ENCODE assay signal across 15 cellular contexts in genomic region chr6:72721346-72721745, GRCh38.
DNase-seq lines count a peak whose midpoint lies in the region; ATAC-seq and TF ChIP-seq lines count a peak whose summit lies in the region.
"Had no signal": no experiment of that assay in that cellular context is flagged by ENCODE, and none has a peak within 500 bp of the region (broad histone marks: within the 10 kb centered on the region; RNA-seq: fewer than 3 reads in every experiment).

No MANE protein-coding gene starts in this region.

- TF ChIP-seq CTCF in DOHH2 (IDR thresholded peaks at IDR 0.05; ENCODE audit: low read depth, low read length, poor library complexity, severe bottlenecking) (no peak), SU-DHL-6 (IDR thresholded peaks at IDR 0.05; ENCODE audit: insufficient read depth, low read length, poor library complexity, severe bottlenecking) (no peak), lower lobe of right lung (IDR thresholded peaks at IDR 0.05) (no peak)
- TF ChIP-seq CTCF in CD4-positive, alpha-beta T cell (IDR thresholded peaks at IDR 0.05), result no peak

- H3K4me2 ChIP-seq in DOHH2 (ENCODE audit: low read length), result peak overlapping the region; percentile 4; the same call in 1 of the 2 replicates
- no peak overlapping the region for H3K4me2 ChIP-seq in SU-DHL-6 (ENCODE audit: low read depth, low read length, poor library complexity, severe bottlenecking)

- H3K4me1 Mint-ChIP-seq in memory B cell, result peaks cover 15% of the 10 kb centered on the region
- H3K4me1 Mint-ChIP-seq in CD4-positive, alpha-beta T cell (ENCODE audit: low read depth), result no peaks in the 10 kb centered on the region

- H3K4me1 ChIP-seq in DOHH2 (ENCODE audit: control insufficient read depth, low read length), result peaks cover 64% of the 10 kb centered on the region
- H3K4me1 ChIP-seq in lower lobe of right lung, result no peaks in the 10 kb centered on the region
- H3K4me1 ChIP-seq: BE2C, Caco-2, HAP-1 had no signal

- no peaks in the 10 kb centered on the region for H3K9me3 Mint-ChIP-seq in memory B cell
- no peaks in the 10 kb centered on the region for H3K9me3 Mint-ChIP-seq in CD4-positive, alpha-beta T cell
- H3K9me3 Mint-ChIP-seq: CD4-positive, CD25-positive, alpha-beta regulatory T cell had no signal

- H3K27ac ChIP-seq in DOHH2 (ENCODE audit: low read depth, low read length) (peak overlapping the region; percentile 8), SU-DHL-6 (ENCODE audit: low read depth, low read length) (peak overlapping the region; percentile 13; the same call in 1 of the 2 replicates), lower lobe of right lung (no peak overlapping the region)
- no peak overlapping the region for H3K27ac ChIP-seq in CD4-positive, alpha-beta T cell (ENCODE audit: low read depth, low read length)
- H3K27ac ChIP-seq: GM23248 had no signal

- H3K4me3 ChIP-seq in DOHH2 (ENCODE audit: low read length) (no peak overlapping the region), SU-DHL-6 (ENCODE audit: insufficient read depth, low read length, poor library complexity, severe bottlenecking) (no peak overlapping the region), lower lobe of right lung (no peak overlapping the region)
- H3K4me3 ChIP-seq: GM23248, HAP-1, K562 had no signal

- H4K20me1 ChIP-seq in DOHH2 (ENCODE audit: control insufficient read depth, insufficient read depth, low read depth, low read length) (peaks cover 5% of the 10 kb centered on the region; the same call in 1 of the 2 replicates), SU-DHL-6 (ENCODE audit: low read depth, low read length) (no peaks in the 10 kb centered on the region)

- H3K36me3 Mint-ChIP-seq in memory B cell, result no peaks in the 10 kb centered on the region
- H3K36me3 Mint-ChIP-seq in CD4-positive, alpha-beta T cell (ENCODE audit: low read depth), result no peaks in the 10 kb centered on the region
- H3K36me3 Mint-ChIP-seq: CD4-positive, CD25-positive, alpha-beta regulatory T cell had no signal

- POLR2A ChIA-PET in CD4-positive, alpha-beta T cell (lab: Charles Lee), result no interaction called here

- H3K9me2 ChIP-seq in DOHH2 (replicated peaks; ENCODE audit: control insufficient read depth, low read length) (no peaks in the 10 kb centered on the region), SU-DHL-6 (replicated peaks; ENCODE audit: insufficient read depth, low read length) (no peaks in the 10 kb centered on the region)

- peak overlapping the region; percentile 31 for H3K27ac Mint-ChIP-seq in memory B cell
- H3K27ac Mint-ChIP-seq in CD4-positive, alpha-beta T cell, result no peak overlapping the region
- H3K27ac Mint-ChIP-seq: CD4-positive, CD25-positive, alpha-beta regulatory T cell had no signal

- no peaks in the 10 kb centered on the region for H3K27me3 Mint-ChIP-seq in memory B cell
- H3K27me3 Mint-ChIP-seq in CD4-positive, alpha-beta T cell, result no peaks in the 10 kb centered on the region
- H3K27me3 Mint-ChIP-seq: CD4-positive, CD25-positive, alpha-beta regulatory T cell had no signal

- H3K79me2 ChIP-seq in DOHH2 (ENCODE audit: control insufficient read depth, low read length) (peaks cover 82% of the 10 kb centered on the region), SU-DHL-6 (ENCODE audit: insufficient read depth, low read length) (peaks cover 77% of the 10 kb centered on the region)

- H3K9me3 ChIP-seq in DOHH2 (ENCODE audit: control insufficient read depth, insufficient read depth, low read length), result no peaks in the 10 kb centered on the region
- no peaks in the 10 kb centered on the region for H3K9me3 ChIP-seq in SU-DHL-6 (ENCODE audit: insufficient read depth, low read length)
- H3K9me3 ChIP-seq in CD4-positive, alpha-beta T cell (ENCODE audit: control insufficient read depth, low read length), result no peaks in the 10 kb centered on the region
- no peaks in the 10 kb centered on the region for H3K9me3 ChIP-seq in lower lobe of right lung
- H3K9me3 ChIP-seq: BE2C, Caco-2, HAP-1 had no signal

- no peak for DNase-seq in memory B cell (ENCODE audit: low spot score in 2 of 2)
- no peak for DNase-seq in hepatic stellate cell (ENCODE audit: low spot score)
- no peak for DNase-seq in CD4-positive, alpha-beta T cell
- no peak for DNase-seq in lower lobe of right lung
- DNase-seq: BE2C; C1 segment of cervical spinal cord; Caco-2; CD4-positive, CD25-positive, alpha-beta regulatory T cell; GF-D8; GM23248; IMR-90 had no signal

- no peak overlapping the region for H2AFZ ChIP-seq in SU-DHL-6 (ENCODE audit: low read depth, low read length, severe bottlenecking)
- H2AFZ ChIP-seq: GM23248 had no signal

- H3K9ac ChIP-seq in SU-DHL-6 (ENCODE audit: low read length), result no peak overlapping the region
- H3K9ac ChIP-seq: GM23248 had no signal

- no peaks in the 10 kb centered on the region for H3K27me3 ChIP-seq in DOHH2 (ENCODE audit: control insufficient read depth, low read length)
- no peaks in the 10 kb centered on the region for H3K27me3 ChIP-seq in SU-DHL-6 (ENCODE audit: low read length)
- no peaks in the 10 kb centered on the region for H3K27me3 ChIP-seq in CD4-positive, alpha-beta T cell (ENCODE audit: control insufficient read depth, insufficient read depth, low read length)
- H3K27me3 ChIP-seq in lower lobe of right lung (ENCODE audit: low read depth), result no peaks in the 10 kb centered on the region
- H3K27me3 ChIP-seq: BE2C had no signal

- CTCF ChIA-PET in CD4-positive, alpha-beta T cell (lab: Charles Lee), result no interaction called here

- intact Hi-C loops in CD4-positive, alpha-beta T cell (cut with DNase I, micrococcal nuclease), result no loop called here
- intact Hi-C loops in lower lobe of right lung (cut with DNase I), result no loop called here

- peaks cover 9% of the 10 kb centered on the region for H3K36me3 ChIP-seq in DOHH2 (ENCODE audit: control insufficient read depth, low read length)
- no peaks in the 10 kb centered on the region for H3K36me3 ChIP-seq in SU-DHL-6 (ENCODE audit: low read length)
- no peaks in the 10 kb centered on the region for H3K36me3 ChIP-seq in lower lobe of right lung
- H3K36me3 ChIP-seq: BE2C, HAP-1 had no signal

- peaks cover 12% of the 10 kb centered on the region for H3F3A ChIP-seq in DOHH2 (ENCODE audit: control insufficient read depth, insufficient read depth)
- peaks cover 31% of the 10 kb centered on the region for H3F3A ChIP-seq in SU-DHL-6 (ENCODE audit: insufficient read depth)

- ATAC-seq in memory B cell (ENCODE audit: low read depth) (no peak), lower lobe of right lung (no peak)
- ATAC-seq in CD4-positive, alpha-beta T cell (ENCODE audit: poor library complexity), result no peak
- ATAC-seq: K562 had no signal

- H3K4me3 Mint-ChIP-seq in memory B cell, result no peak overlapping the region
- H3K4me3 Mint-ChIP-seq in CD4-positive, alpha-beta T cell, result no peak overlapping the region
- H3K4me3 Mint-ChIP-seq: CD4-positive, CD25-positive, alpha-beta regulatory T cell had no signal

Comparison
In these comparisons a context has a peak if more than half of its experiments do, and no peak if none do; other contexts are left out.
1. H3K27ac ChIP-seq: peak in DOHH2 (single experiment) and SU-DHL-6 (single experiment); none in CD4-positive, alpha-beta T cell (single experiment) and lower lobe of right lung (single experiment).